Comparison of ENCODE assay signal across 12 cellular contexts in the genomic region with DNA sequence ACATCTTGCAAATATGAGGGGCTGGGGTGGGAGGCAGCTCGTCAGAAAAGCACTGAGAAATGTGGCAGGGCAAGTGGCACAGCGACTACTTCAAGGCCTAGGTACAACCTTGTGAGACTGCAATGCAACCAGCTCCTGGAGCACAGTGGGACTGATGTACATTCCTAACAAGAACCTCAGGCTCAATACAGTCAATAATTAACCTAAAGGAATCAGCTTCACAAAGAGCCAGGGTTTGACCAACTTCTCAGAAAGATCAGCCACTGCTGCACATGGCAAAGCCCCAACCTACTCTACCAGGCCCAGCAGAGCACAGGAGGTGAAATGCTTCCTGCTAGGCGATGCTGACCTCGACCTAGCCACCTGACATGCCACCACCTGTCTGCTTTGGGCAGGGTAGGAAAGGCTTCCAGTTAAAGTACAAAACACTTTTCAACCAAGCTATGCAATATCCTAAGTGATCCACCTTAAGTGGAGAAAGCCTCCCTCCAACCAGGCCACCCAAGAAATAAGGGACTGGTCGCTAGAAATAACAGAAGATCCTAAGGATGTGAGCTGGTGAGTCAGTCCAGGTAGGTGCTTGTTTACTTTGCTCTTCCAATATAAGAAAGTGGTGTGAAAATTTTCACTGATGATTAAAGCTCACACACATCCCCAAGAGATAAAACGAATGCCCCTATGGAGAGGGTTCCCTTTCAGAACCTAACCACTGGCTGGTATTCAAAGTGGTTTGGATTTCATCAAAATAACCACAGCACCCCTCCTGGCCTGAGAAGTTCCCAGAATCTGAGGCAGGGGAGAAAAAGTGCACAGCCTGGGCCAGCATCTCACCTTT. TPM values are rescaled to one million over a fixed set of nuclear protein-coding genes. Genes with fewer than 3 reads are reported as not detected.
A peak's percentile ranks its signal among the peaks of the same experiment; 100 is the strongest.
DNase-seq lines count a peak whose midpoint lies in the region; ATAC-seq and TF ChIP-seq lines count a peak whose summit lies in the region.
"Had no signal": no experiment of that assay in that cellular context is flagged by ENCODE, and none has a peak within 500 bp of the region (broad histone marks: within the 10 kb centered on the region; RNA-seq: fewer than 3 reads in every experiment).

No MANE protein-coding gene starts in this region.

- H4K8ac ChIP-seq in IMR-90 (ENCODE audit: low read depth in 2 of 2, low read length in 2 of 2): no peak overlapping the region

- WGBS in IMR-90 (ENCODE audit: extremely low coverage in 2 of 2, insufficient read length in 1 of 2), 2 experiments: no CpG with 5 or more reads among the region's 6 CpGs
- 21 to 30% methylated on average over 6 of the region's 6 CpGs for WGBS in body of pancreas, 2 donors
- WGBS in stomach, 5 donors: 26 to 53% (median 40%) methylated on average over 6 of the region's 6 CpGs

- no peak overlapping the region for H3K4ac ChIP-seq in IMR-90 (ENCODE audit: low read depth, low read length)

- no peak overlapping the region for H3K14ac ChIP-seq in IMR-90 (replicated peaks; ENCODE audit: low read depth, low read length)

- intact Hi-C loops in IMR-90 (cut with micrococcal nuclease): no loop called here
- intact Hi-C loops in body of pancreas (cut with DNase I): no loop called here
- intact Hi-C loops in stomach (cut with DNase I; ENCODE audit: low total_unique reads): no loop called here

- H3K9me1 ChIP-seq in IMR-90 (ENCODE audit: insufficient read depth, low read length): no peaks in the 10 kb centered on the region; the same call in 1 of the 2 replicates

- dilution Hi-C loops in IMR-90 (cut with HindIII; ENCODE audit: low sequenced_read_pairs, unreplicated experiment): no loop called here

- H3K9me3 ChIP-seq in IMR-90 (ENCODE audit: control insufficient read depth, insufficient read depth, low read length): peaks cover 5% of the 10 kb centered on the region; the same call in 1 of the 2 replicates
- H3K9me3 ChIP-seq in body of pancreas: no peaks in the 10 kb centered on the region
- no peaks in the 10 kb centered on the region for H3K9me3 ChIP-seq in stomach

- H3K27me3 ChIP-seq in IMR-90 (ENCODE audit: control insufficient read depth, insufficient read depth, low read length): peaks cover 94% of the 10 kb centered on the region
- H3K27me3 ChIP-seq in body of pancreas: no peaks in the 10 kb centered on the region
- peaks cover 7 to 97% (median 47%) of the 10 kb centered on the region in 3 donors for H3K27me3 ChIP-seq in stomach

- no peak overlapping the region for H2AFZ ChIP-seq in IMR-90 (replicated peaks; ENCODE audit: low read length, poor library complexity)

- no peaks in the 10 kb centered on the region for H3K36me3 ChIP-seq in IMR-90 (ENCODE audit: control insufficient read depth, insufficient read depth, low read length)
- no peaks in the 10 kb centered on the region for H3K36me3 ChIP-seq in body of pancreas (replicated peaks in 1 of 2; ENCODE audit: insufficient read depth in 1 of 2, low read depth in 2 of 2)
- no peaks in the 10 kb centered on the region for H3K36me3 ChIP-seq in stomach

- no peak overlapping the region for H3K23ac ChIP-seq in IMR-90 (ENCODE audit: low read depth, low read length)

- H3K56ac ChIP-seq in IMR-90 (ENCODE audit: extremely low read depth, insufficient read depth, low read length): no peak overlapping the region

- no peak for DNase-seq in IMR-90
- peak; percentile 57 to 76 (median 74) for DNase-seq in body of pancreas
- peak; percentile 82 for DNase-seq in left kidney (ENCODE audit: low read depth, low spot score)
- peak; percentile 75 for DNase-seq in stomach
- DNase-seq in T-helper 2 cell: no peak
- no peak for DNase-seq in effector CD4-positive, alpha-beta T cell
- DNase-seq in NCI-H1092 treated with DMSO at 0.1 percent for 48 hours (lab: John Stamatoyannopoulos, UW): no peak
- DNase-seq: activated T-cell treated with anti-CD3 and anti-CD28 coated beads, Interleukin-2, amount 50 U/mL, for 24 hours; EL; NCI-H1930; right cardiac atrium; Right ventricle myocardium superior had no signal

- H3K4me3 ChIP-seq in IMR-90 (ENCODE audit: insufficient read depth, low read depth, low read length) (no peak overlapping the region), body of pancreas (no peak overlapping the region), stomach (peak overlapping the region; percentile 51 to 65 (median 53))

- no peak overlapping the region for H4K5ac ChIP-seq in IMR-90 (ENCODE audit: low read depth, low read length)

- CTCF ChIA-PET in IMR-90 (lab: Yijun Ruan, JAX): no interaction called here

- H3K9ac ChIP-seq in IMR-90 (ENCODE audit: low read depth, low read length): no peak overlapping the region

- no peak overlapping the region for H4K91ac ChIP-seq in IMR-90 (ENCODE audit: insufficient read depth, low read depth, low read length)

- no peak overlapping the region for H3K18ac ChIP-seq in IMR-90 (ENCODE audit: low read depth, low read length)

- TF ChIP-seq POLR2A in IMR-90 (IDR thresholded peaks at IDR 0.05; ENCODE audit: low read depth, low read length): no peak
- TF ChIP-seq POLR2A in body of pancreas (IDR thresholded peaks at IDR 0.05): peak in 2 of 3 donors; percentile 50
- no peak for TF ChIP-seq POLR2A in stomach (IDR thresholded peaks at IDR 0.05)

- ATAC-seq in IMR-90 (ENCODE audit: low read depth) (no peak), body of pancreas (peak; percentile 2)
- ATAC-seq: right cardiac atrium had no signal

- in situ Hi-C loops in IMR-90 (cut with MboI; ENCODE audit: low sequenced_read_pairs): loop anchor here (5.0 kb wide), 1 partner anchor 147 kb away; no protein-coding TSS in a partner anchor

- peak overlapping the region; percentile 1 for H2AK9ac ChIP-seq in IMR-90 (replicated peaks; ENCODE audit: low read depth, low read length, poor library complexity)

- POLR2A ChIA-PET in IMR-90 (lab: Charles Lee; ENCODE audit: unreplicated experiment): no interaction called here

- no peak for TF ChIP-seq RAD21 in IMR-90 (IDR thresholded peaks at IDR 0.05; ENCODE audit: low read length)

- H3K79me1 ChIP-seq in IMR-90 (ENCODE audit: low read depth in 1 of 2, low read length in 2 of 2): no peaks in the 10 kb centered on the region

- no peak overlapping the region for H2BK120ac ChIP-seq in IMR-90 (ENCODE audit: low read depth, low read length)

- no peak overlapping the region for H2BK15ac ChIP-seq in IMR-90 (ENCODE audit: low read depth, low read length)

- BruUV-seq in IMR-90 (replicated peaks; lab: Mats Ljungman, UMichigan): no TSS peak

- peaks cover 4% of the 10 kb centered on the region for H3K4me1 ChIP-seq in IMR-90 (ENCODE audit: control insufficient read depth, insufficient read depth, low read length)
- peaks cover 79% of the 10 kb centered on the region for H3K4me1 ChIP-seq in body of pancreas
- H3K4me1 ChIP-seq in stomach: peaks cover 52 to 86% (median 72%) of the 10 kb centered on the region in 4 donors

- no peak overlapping the region for H2BK5ac ChIP-seq in IMR-90 (ENCODE audit: low read depth, low read length, poor library complexity, severe bottlenecking)

- TF ChIP-seq CTCF in IMR-90 (conservative IDR thresholded peaks at IDR 0.05; ENCODE audit: low read depth, low read length) (no peak), body of pancreas (IDR thresholded peaks at IDR 0.05) (peak in 1 of 7 experiments; percentile 0), stomach (IDR thresholded peaks at IDR 0.05) (no peak)

- H2AK5ac ChIP-seq in IMR-90 (ENCODE audit: low read depth, low read length): no peak overlapping the region

- no peak for TF ChIP-seq EP300 in stomach (IDR thresholded peaks at IDR 0.05)

- no peak overlapping the region for H2BK20ac ChIP-seq in IMR-90 (ENCODE audit: low read depth, low read length)

- H4K20me1 ChIP-seq in IMR-90 (ENCODE audit: insufficient read depth, low read length): no peaks in the 10 kb centered on the region

- H3K4me2 ChIP-seq in IMR-90 (ENCODE audit: low read depth, low read length): no peak overlapping the region

- no peak overlapping the region for H3K27ac ChIP-seq in IMR-90 (ENCODE audit: insufficient read depth, low read length)
- H3K27ac ChIP-seq in body of pancreas: peak overlapping the region; percentile 90 to 97 (median 95)
- peak overlapping the region; percentile 76 to 95 (median 92) for H3K27ac ChIP-seq in stomach

TF ChIP-seq in IMR-90, 13 proteins besides CTCF, POLR2A, EP300 and RAD21:
- TF ChIP-seq RFX5 (IDR thresholded peaks at IDR 0.05; ENCODE audit: low read depth, low read length) (no peak), MAZ (IDR thresholded peaks at IDR 0.05; ENCODE audit: borderline replicate concordance, low read depth, low read length) (no peak), MAFK (IDR thresholded peaks at IDR 0.05; ENCODE audit: low read depth, low read length) (no peak), SMC3 (IDR thresholded peaks at IDR 0.05; ENCODE audit: low read depth, low read length) (no peak), BHLHE40 (IDR thresholded peaks at IDR 0.05; ENCODE audit: low read depth, low read length) (no peak), ELK1 (IDR thresholded peaks at IDR 0.05; ENCODE audit: borderline replicate concordance, low read depth, low read length) (no peak), CHD1 (IDR thresholded peaks at IDR 0.05; ENCODE audit: low read depth, low read length) (no peak), NFE2L2 (IDR thresholded peaks at IDR 0.05; ENCODE audit: low read depth, low read length) (no peak), RCOR1 (IDR thresholded peaks at IDR 0.05; ENCODE audit: insufficient replicate concordance, low read length) (no peak)

RNA-seq across cellular contexts. Expression of gene RIPK4, which starts 2.1 kb away (rescaled TPM):
- total RNA-seq in IMR-90 (2012; rRNA removed) (under 0.01 TPM in 2 replicates), body of pancreas (10 to 100 TPM; 14.5 to 18.1 TPM), stomach (10 to 100 TPM in 4 of 5 donors, 1 to 10 TPM in 1; 9.0 to 36.2 (median 13.2) TPM)
- polyA plus RNA-seq in IMR-90 (2012; rRNA removed) (0.03 TPM in 1 of 2 replicates, not detected in the other), stomach (10 to 100 TPM in 2 of 3 donors, 1 to 10 TPM in 1; 8.7 to 37.6 (median 29.2) TPM)
- polyA plus RNA-seq in IMR-90 (2012; cell fraction: cytosol; rRNA removed): 0.02 TPM in 2 replicates
- polyA plus RNA-seq in IMR-90 (2012; cell fraction: nucleus; rRNA removed; ENCODE audit: low replicate concordance): 0.16 TPM in 2 replicates

Comparison
In these comparisons a context has a peak if more than half of its experiments do, and no peak if none do; other contexts are left out.
1. DNase-seq: peak in body of pancreas (4 of 4), left kidney (single experiment) and stomach (single experiment); none in IMR-90 (single experiment), T-helper 2 cell (0 of 5), effector CD4-positive, alpha-beta T cell (single experiment) and NCI-H1092 treated with DMSO at 0.1 percent for 48 hours (single experiment).
2. H3K4me3 ChIP-seq: peak in stomach (4 of 4); none in IMR-90 (single experiment) and body of pancreas (0 of 2).
3. POLR2A ChIP-seq: peak in body of pancreas (2 of 3); none in IMR-90 (single experiment) and stomach (0 of 4).